ENCODE assay signal across 19 cellular contexts in genomic region chr2:108945969-108946368, GRCh38. TPM values are rescaled to one million over a fixed set of nuclear protein-coding genes. Genes with fewer than 3 reads are reported as not detected.
DNase-seq lines count a peak whose midpoint lies in the region; ATAC-seq and TF ChIP-seq lines count a peak whose summit lies in the region.
"Had no signal": no experiment of that assay in that cellular context is flagged by ENCODE, and none has a peak within 500 bp of the region (broad histone marks: within the 10 kb centered on the region; RNA-seq: fewer than 3 reads in every experiment).

No MANE protein-coding gene starts in this region.

- H3K27ac ChIP-seq in heart right ventricle: peak overlapping the region in 1 of 10 donors; percentile 65
- H3K27ac ChIP-seq: KMS-11, SJCRH30 had no signal

- no peaks in the 10 kb centered on the region for H3K27me3 Mint-ChIP-seq in activated naive CD4-positive, alpha-beta T cell treated with anti-CD3 and anti-CD28 coated beads, Interleukin-2, amount 10 ng/mL, durations not matched to agents 7 days and 5 days
- H3K27me3 Mint-ChIP-seq in activated CD4-positive, alpha-beta memory T cell treated with anti-CD3 and anti-CD28 coated beads, Interleukin-2, amount 10 ng/mL, durations not matched to agents 7 days and 5 days: no peaks in the 10 kb centered on the region

- H3K36me3 ChIP-seq in heart right ventricle: no peaks in the 10 kb centered on the region
- H3K36me3 ChIP-seq: SJCRH30 had no signal

- peaks cover 0 to 7% (median 0%) of the 10 kb centered on the region in 9 donors for H3K4me1 ChIP-seq in heart right ventricle
- H3K4me1 ChIP-seq: SJCRH30 had no signal

- peaks cover 0 to 4% (median 0%) of the 10 kb centered on the region in 7 donors for H3K27me3 ChIP-seq in heart right ventricle
- H3K27me3 ChIP-seq: SJCRH30 had no signal

- CTCF ChIA-PET in activated naive CD4-positive, alpha-beta T cell treated with anti-CD3 and anti-CD28 coated beads, Interleukin-2, amount 10 ng/mL, durations not matched to agents 7 days and 5 days (lab: Charles Lee): no interaction called here
- CTCF ChIA-PET in activated CD4-positive, alpha-beta memory T cell treated with anti-CD3 and anti-CD28 coated beads, Interleukin-2, amount 10 ng/mL, durations not matched to agents 7 days and 5 days (lab: Charles Lee): no interaction called here

- H3K9me3 ChIP-seq in heart right ventricle: peaks cover 0 to 30% (median 7%) of the 10 kb centered on the region in 11 donors

- H3K4me1 Mint-ChIP-seq in activated naive CD4-positive, alpha-beta T cell treated with anti-CD3 and anti-CD28 coated beads, Interleukin-2, amount 10 ng/mL, durations not matched to agents 7 days and 5 days: no peaks in the 10 kb centered on the region
- no peaks in the 10 kb centered on the region for H3K4me1 Mint-ChIP-seq in activated CD4-positive, alpha-beta memory T cell treated with anti-CD3 and anti-CD28 coated beads, Interleukin-2, amount 10 ng/mL, durations not matched to agents 7 days and 5 days

- DNase-seq in activated naive CD4-positive, alpha-beta T cell treated with anti-CD3 and anti-CD28 coated beads, Interleukin-2, amount 50 U/mL, for 72 hours (ENCODE audit: low spot score in 2 of 2): no peak
- no peak for DNase-seq in activated naive CD4-positive, alpha-beta T cell treated with anti-CD3 and anti-CD28 coated beads, Interleukin-2, amount 10 ng/mL, durations not matched to agents 7 days and 5 days
- DNase-seq in heart right ventricle (peak; percentile 80 to 81), myocyte (ENCODE audit: low read depth) (peak; percentile 25), NCI-H69 (lab: John Stamatoyannopoulos, UW) (no peak), MV-4-11 (lab: John Stamatoyannopoulos, UW) (no peak)
- DNase-seq in activated CD4-positive, alpha-beta memory T cell treated with anti-CD3 and anti-CD28 coated beads, Interleukin-2, amount 10 ng/mL, durations not matched to agents 7 days and 5 days: no peak
- DNase-seq: 8988T, DMS 273 treated with DMSO at 0.1 percent for 48 hours, H7, NCI-H1092 treated with DMSO at 0.1 percent for 48 hours, NCI-H1694, NCI-H446 treated with DMSO at 0.1 percent for 48 hours, NCI-H774, SJCRH30 had no signal

- WGBS in heart right ventricle, 2 donors: 19 to 43% methylated on average over 5 of the region's 5 CpGs

- intact Hi-C loops in heart right ventricle (cut with DNase I): loop anchor here in 1 of 10 donors (1.0 kb wide), 1 partner anchor 12 kb away; no protein-coding TSS in a partner anchor

- peak; percentile 9 to 24 for ATAC-seq in activated naive CD4-positive, alpha-beta T cell treated with anti-CD3 and anti-CD28 coated beads, Interleukin-2, amount 50 U/mL, for 72 hours
- ATAC-seq in heart right ventricle (peak; percentile 77 to 98 (median 94)), GM19463 (IDR thresholded peaks at IDR 0.05; ENCODE audit: unreplicated experiment) (no peak)
- ATAC-seq: HepG2 had no signal

- no peak overlapping the region for H3K4me3 Mint-ChIP-seq in activated naive CD4-positive, alpha-beta T cell treated with anti-CD3 and anti-CD28 coated beads, Interleukin-2, amount 10 ng/mL, durations not matched to agents 7 days and 5 days
- no peak overlapping the region for H3K4me3 Mint-ChIP-seq in activated CD4-positive, alpha-beta memory T cell treated with anti-CD3 and anti-CD28 coated beads, Interleukin-2, amount 10 ng/mL, durations not matched to agents 7 days and 5 days

- H3K9me3 Mint-ChIP-seq in activated naive CD4-positive, alpha-beta T cell treated with anti-CD3 and anti-CD28 coated beads, Interleukin-2, amount 50 U/mL, for 72 hours: peaks cover 18 to 23% of the 10 kb centered on the region in 2 donors
- peaks cover 29% of the 10 kb centered on the region for H3K9me3 Mint-ChIP-seq in activated naive CD4-positive, alpha-beta T cell treated with anti-CD3 and anti-CD28 coated beads, Interleukin-2, amount 10 ng/mL, durations not matched to agents 7 days and 5 days
- H3K9me3 Mint-ChIP-seq in activated CD4-positive, alpha-beta memory T cell treated with anti-CD3 and anti-CD28 coated beads, Interleukin-2, amount 10 ng/mL, durations not matched to agents 7 days and 5 days: peaks cover 22% of the 10 kb centered on the region

- no peak overlapping the region for H3K4me3 ChIP-seq in heart right ventricle
- H3K4me3 ChIP-seq: SJCRH30 had no signal

- no peak overlapping the region for H3K27ac Mint-ChIP-seq in activated naive CD4-positive, alpha-beta T cell treated with anti-CD3 and anti-CD28 coated beads, Interleukin-2, amount 50 U/mL, for 72 hours
- no peak overlapping the region for H3K27ac Mint-ChIP-seq in activated naive CD4-positive, alpha-beta T cell treated with anti-CD3 and anti-CD28 coated beads, Interleukin-2, amount 10 ng/mL, durations not matched to agents 7 days and 5 days
- H3K27ac Mint-ChIP-seq in activated CD4-positive, alpha-beta memory T cell treated with anti-CD3 and anti-CD28 coated beads, Interleukin-2, amount 10 ng/mL, durations not matched to agents 7 days and 5 days: no peak overlapping the region

- no peak for TF ChIP-seq CTCF in heart right ventricle (IDR thresholded peaks at IDR 0.05)

- peaks cover 22 to 24% of the 10 kb centered on the region in 2 donors for H3K36me3 Mint-ChIP-seq in activated naive CD4-positive, alpha-beta T cell treated with anti-CD3 and anti-CD28 coated beads, Interleukin-2, amount 50 U/mL, for 72 hours
- H3K36me3 Mint-ChIP-seq in activated naive CD4-positive, alpha-beta T cell treated with anti-CD3 and anti-CD28 coated beads, Interleukin-2, amount 10 ng/mL, durations not matched to agents 7 days and 5 days: peaks cover 15% of the 10 kb centered on the region
- H3K36me3 Mint-ChIP-seq in activated CD4-positive, alpha-beta memory T cell treated with anti-CD3 and anti-CD28 coated beads, Interleukin-2, amount 10 ng/mL, durations not matched to agents 7 days and 5 days (ENCODE audit: low read depth): peaks cover 6% of the 10 kb centered on the region

- POLR2A ChIA-PET in activated CD4-positive, alpha-beta memory T cell treated with anti-CD3 and anti-CD28 coated beads, Interleukin-2, amount 10 ng/mL, durations not matched to agents 7 days and 5 days (lab: Charles Lee): no interaction called here

RNA-seq across cellular contexts. Expression of gene EDAR, which starts 43.1 kb away (rescaled TPM):
- total RNA-seq in activated naive CD4-positive, alpha-beta T cell treated with anti-CD3 and anti-CD28 coated beads, Interleukin-2, amount 50 U/mL, for 72 hours: under 1 TPM; 0.43 to 0.46 TPM
- total RNA-seq in heart right ventricle (under 1 TPM in 2 of 10 donors, not detected in 8; 0.07 to 0.34 TPM), myocyte (not detected in 2 replicates)
- polyA plus RNA-seq in heart right ventricle: not detected
- polyA plus RNA-seq in myocyte (2012): not detected
- not detected for total RNA-seq in activated CD4-positive, alpha-beta memory T cell treated with anti-CD3 and anti-CD28 coated beads, Interleukin-2, amount 10 ng/mL, durations not matched to agents 7 days and 5 days
- total RNA-seq: Daoy, HepG2, SJCRH30 had no signal
- polyA plus RNA-seq: HepG2 had no signal

Comparison
In these comparisons a context has a peak if more than half of its experiments do, and no peak if none do; other contexts are left out.
1. DNase-seq: peak in heart right ventricle (2 of 2) and myocyte (single experiment); none in activated naive CD4-positive, alpha-beta T cell treated with anti-CD3 and anti-CD28 coated beads, Interleukin-2, amount 50 U/mL, for 72 hours (0 of 2), activated naive CD4-positive, alpha-beta T cell treated with anti-CD3 and anti-CD28 coated beads, Interleukin-2, amount 10 ng/mL, durations not matched to agents 7 days and 5 days (single experiment), NCI-H69 (single experiment), MV-4-11 (single experiment) and activated CD4-positive, alpha-beta memory T cell treated with anti-CD3 and anti-CD28 coated beads, Interleukin-2, amount 10 ng/mL, durations not matched to agents 7 days and 5 days (single experiment).